29 cellular contexts compared by ENCODE assay signal in genomic region chr12:132953163-132953425, GRCh38.
"Had no signal": no experiment of that assay in that cellular context is flagged by ENCODE, and none has a peak within 500 bp of the region (broad histone marks: within the 10 kb centered on the region; RNA-seq: fewer than 3 reads in every experiment).

No MANE protein-coding gene starts in this region.

- DNase-seq: activated CD4-positive, alpha-beta memory T cell treated with anti-CD3 and anti-CD28 coated beads for 36 hours; activated CD4-positive, alpha-beta T cell treated with anti-CD3 and anti-CD28 coated beads for 36 hours; activated CD4-positive, alpha-beta T cell treated with anti-CD3 and anti-CD28 coated beads, Interleukin-2, amount 10 ng/mL, durations not matched to agents 24 days and 14 days; activated CD4-positive, CD25-positive, alpha-beta regulatory T cell; activated CD4-positive, CD25-positive, alpha-beta regulatory T cell treated with anti-CD3 and anti-CD28 coated beads, Interleukin-2, amount 50 U/mL, for 72 hours; activated CD8-positive, alpha-beta memory T cell treated with anti-CD3 and anti-CD28 coated beads, Interleukin-2, amount 50 U/mL, for 48 hours; activated CD8-positive, alpha-beta T cell treated with anti-CD3 and anti-CD28 coated beads, Interleukin-2, amount 10 ng/mL, durations not matched to agents 7 days and 5 days; activated effector memory CD4-positive, alpha-beta T cell treated with Interleukin-2 at 50 U/mL for 16 hours; activated gamma-delta T cell treated with Interleukin-2 at 50 U/mL for 16 hours; activated naive CD4-positive, alpha-beta T cell treated with anti-CD3 and anti-CD28 coated beads for 36 hours; activated naive CD8-positive, alpha-beta T cell treated with anti-CD3 and anti-CD28 coated beads for 36 hours; activated naive CD8-positive, alpha-beta T cell treated with anti-CD3 and anti-CD28 coated beads, Interleukin-2, amount 50 U/mL, for 24 hours; activated T-cell treated with anti-CD3 and anti-CD28 coated beads for 4 hours; activated T-cell treated with anti-CD3 and anti-CD28 coated beads, Interleukin-2, amount 50 U/mL, for 4 hours; amygdala; aorta; body of pancreas; caudate nucleus; cortex of kidney; dermis blood vessel endothelial cell; effector CD8-positive, alpha-beta T cell; erythroblast; foreskin keratinocyte; gastrocnemius medialis; glutamatergic neuron; heart left ventricle; T-helper 2 cell had no signal

- H3K27ac Mint-ChIP-seq: activated CD4-positive, alpha-beta memory T cell treated with anti-CD3 and anti-CD28 coated beads for 36 hours; activated CD4-positive, alpha-beta T cell treated with anti-CD3 and anti-CD28 coated beads for 36 hours; activated CD4-positive, alpha-beta T cell treated with anti-CD3 and anti-CD28 coated beads, Interleukin-2, amount 10 ng/mL, durations not matched to agents 24 days and 14 days; activated CD8-positive, alpha-beta T cell treated with anti-CD3 and anti-CD28 coated beads, Interleukin-2, amount 10 ng/mL, durations not matched to agents 7 days and 5 days; activated naive CD4-positive, alpha-beta T cell treated with anti-CD3 and anti-CD28 coated beads for 36 hours; activated naive CD8-positive, alpha-beta T cell treated with anti-CD3 and anti-CD28 coated beads for 36 hours; activated naive CD8-positive, alpha-beta T cell treated with anti-CD3 and anti-CD28 coated beads, Interleukin-2, amount 50 U/mL, for 24 hours; activated T-helper 17 cell treated with anti-CD3 and anti-CD28 coated beads, Interleukin-2, amount 50 U/mL, for 72 hours had no signal

- H3K9me3 Mint-ChIP-seq: activated naive CD4-positive, alpha-beta T cell treated with anti-CD3 and anti-CD28 coated beads, Interleukin-2, amount 50 U/mL, for 24 hours had no signal

- H3K27me3 Mint-ChIP-seq: activated CD4-positive, alpha-beta memory T cell treated with anti-CD3 and anti-CD28 coated beads for 36 hours; activated CD4-positive, alpha-beta T cell treated with anti-CD3 and anti-CD28 coated beads for 36 hours; activated CD4-positive, alpha-beta T cell treated with anti-CD3 and anti-CD28 coated beads, Interleukin-2, amount 10 ng/mL, durations not matched to agents 24 days and 14 days; activated naive CD4-positive, alpha-beta T cell treated with anti-CD3 and anti-CD28 coated beads, Interleukin-2, amount 50 U/mL, for 24 hours; activated naive CD8-positive, alpha-beta T cell treated with anti-CD3 and anti-CD28 coated beads for 36 hours; activated naive CD8-positive, alpha-beta T cell treated with anti-CD3 and anti-CD28 coated beads, Interleukin-2, amount 50 U/mL, for 24 hours; activated T-helper 17 cell treated with anti-CD3 and anti-CD28 coated beads, Interleukin-2, amount 50 U/mL, for 72 hours had no signal

- H3K4me3 Mint-ChIP-seq: activated CD4-positive, alpha-beta memory T cell treated with anti-CD3 and anti-CD28 coated beads for 36 hours; activated CD4-positive, alpha-beta T cell treated with anti-CD3 and anti-CD28 coated beads for 36 hours; activated CD4-positive, alpha-beta T cell treated with anti-CD3 and anti-CD28 coated beads, Interleukin-2, amount 10 ng/mL, durations not matched to agents 24 days and 14 days; activated CD8-positive, alpha-beta T cell treated with anti-CD3 and anti-CD28 coated beads, Interleukin-2, amount 10 ng/mL, durations not matched to agents 7 days and 5 days; activated naive CD4-positive, alpha-beta T cell treated with anti-CD3 and anti-CD28 coated beads for 36 hours; activated naive CD4-positive, alpha-beta T cell treated with anti-CD3 and anti-CD28 coated beads, Interleukin-2, amount 50 U/mL, for 24 hours; activated naive CD8-positive, alpha-beta T cell treated with anti-CD3 and anti-CD28 coated beads for 36 hours; activated naive CD8-positive, alpha-beta T cell treated with anti-CD3 and anti-CD28 coated beads, Interleukin-2, amount 50 U/mL, for 24 hours; activated T-cell treated with anti-CD3 and anti-CD28 coated beads, Interleukin-2, amount 50 U/mL, for 4 hours; activated T-helper 17 cell treated with anti-CD3 and anti-CD28 coated beads, Interleukin-2, amount 50 U/mL, for 72 hours had no signal
